ENCODE assay signal across 1 cellular context in the genomic region with DNA sequence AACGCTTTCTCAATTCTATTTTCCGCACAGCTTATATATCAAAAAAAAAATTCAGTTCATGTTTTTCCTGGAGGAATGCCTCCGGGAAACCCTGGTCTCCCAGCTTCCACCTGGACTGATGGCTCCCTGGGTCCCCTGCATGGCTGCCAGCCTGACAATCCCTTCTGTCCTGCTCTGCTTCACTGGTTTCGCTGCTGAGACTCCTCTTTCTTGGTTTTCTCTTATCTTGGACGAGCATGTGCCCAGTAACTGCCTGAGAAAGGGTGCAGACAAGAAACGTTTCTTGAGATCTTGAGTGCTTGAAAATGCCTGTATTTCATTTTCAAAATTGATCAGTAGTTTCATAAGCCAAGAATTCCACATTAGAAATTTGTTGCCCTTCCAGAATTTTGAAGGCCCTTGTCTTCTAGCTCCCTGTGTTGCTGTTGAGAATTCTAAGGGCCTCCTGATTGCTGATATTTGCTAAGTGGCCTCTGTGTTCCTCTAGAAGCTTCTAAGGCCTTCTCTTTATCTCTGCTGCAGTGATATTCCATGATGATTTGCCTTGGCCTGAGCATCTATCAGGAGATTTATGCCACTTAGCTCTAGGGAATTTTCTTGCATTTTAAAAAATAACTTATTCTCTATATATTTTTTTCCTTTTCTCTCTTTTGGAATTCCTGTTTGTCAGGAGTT.
TF ChIP-seq lines count a peak whose summit lies in the region.

No MANE protein-coding gene starts in this region.

TF ChIP-seq in K562, 482 proteins besides CTCF, POLR2A, EP300 and RAD21 (continued from another document and continues in another):
- TF ChIP-seq, protein P1, sequence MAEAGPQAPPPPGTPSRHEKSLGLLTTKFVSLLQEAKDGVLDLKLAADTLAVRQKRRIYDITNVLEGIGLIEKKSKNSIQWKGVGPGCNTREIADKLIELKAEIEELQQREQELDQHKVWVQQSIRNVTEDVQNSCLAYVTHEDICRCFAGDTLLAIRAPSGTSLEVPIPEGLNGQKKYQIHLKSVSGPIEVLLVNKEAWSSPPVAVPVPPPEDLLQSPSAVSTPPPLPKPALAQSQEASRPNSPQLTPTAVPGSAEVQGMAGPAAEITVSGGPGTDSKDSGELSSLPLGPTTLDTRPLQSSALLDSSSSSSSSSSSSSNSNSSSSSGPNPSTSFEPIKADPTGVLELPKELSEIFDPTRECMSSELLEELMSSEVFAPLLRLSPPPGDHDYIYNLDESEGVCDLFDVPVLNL (CRISPR knock-in tag; IDR thresholded peaks at IDR 0.05; ENCODE audit: low read depth) = no peak
- TF ChIP-seq ZNF77 (CRISPR knock-in tag; IDR thresholded peaks at IDR 0.05) (no peak), NR2C1 (IDR thresholded peaks at IDR 0.05) (no peak), NR2C1 (tag; IDR thresholded peaks at IDR 0.05) (peak; percentile 40; the same call in 1 of the 2 replicates), ZNF311 (CRISPR knock-in tag; IDR thresholded peaks at IDR 0.05) (no peak), FOSL1 (tag; conservative IDR thresholded peaks at IDR 0.05) (no peak), LEF1 (IDR thresholded peaks at IDR 0.05) (peak; percentile 72), TAF9B (IDR thresholded peaks at IDR 0.05; ENCODE audit: partially characterized antibody) (no peak), HDAC6 (IDR thresholded peaks at IDR 0.05; ENCODE audit: low read depth, low read length) (no peak), SMAD3 (CRISPR knock-in tag; conservative IDR thresholded peaks at IDR 0.05) (no peak; the same call in 1 of the 2 replicates), ZNF764 (CRISPR knock-in tag; IDR thresholded peaks at IDR 0.05; ENCODE audit: low read depth) (no peak), ZNF212 (CRISPR knock-in tag; IDR thresholded peaks at IDR 0.05) (no peak), SMARCC2 (IDR thresholded peaks at IDR 0.05; ENCODE audit: low read depth) (no peak; the same call in 1 of the 2 replicates), NFE2L1 (tag; IDR thresholded peaks at IDR 0.05; ENCODE audit: borderline replicate concordance, low read depth) (no peak), HCFC1 (IDR thresholded peaks at IDR 0.05; ENCODE audit: low read depth, low read length) (no peak), CAMTA2 (CRISPR knock-in tag; conservative IDR thresholded peaks at IDR 0.05) (no peak), ZNF75A (CRISPR knock-in tag; IDR thresholded peaks at IDR 0.05) (no peak), ZNF699 (CRISPR knock-in tag; IDR thresholded peaks at IDR 0.05; ENCODE audit: insufficient replicate concordance) (no peak), LARP7 (IDR thresholded peaks at IDR 0.05) (no peak), IFI16 (CRISPR knock-in tag; IDR thresholded peaks at IDR 0.05) (0 out of 2 replicates have a peak, but pooled peaks have one; percentile 21), TAL1 (IDR thresholded peaks at IDR 0.05) (peak; percentile 71), MXI1 (IDR thresholded peaks at IDR 0.05; ENCODE audit: low read depth, low read length) (no peak), ZNF583 (CRISPR knock-in tag; IDR thresholded peaks at IDR 0.05) (no peak; the same call in 1 of the 2 replicates), HDAC8 (tag; IDR thresholded peaks at IDR 0.05) (no peak), TBP (optimal IDR thresholded peaks at IDR 0.05; ENCODE audit: low read depth, low read length) (no peak), EWSR1 (IDR thresholded peaks at IDR 0.05; ENCODE audit: borderline replicate concordance, low read depth, partially characterized antibody) (no peak), ZNF124 (CRISPR knock-in tag; IDR thresholded peaks at IDR 0.05) (no peak), ZNF707 (CRISPR knock-in tag; conservative IDR thresholded peaks at IDR 0.05) (no peak), ERF (CRISPR knock-in tag; IDR thresholded peaks at IDR 0.05) (no peak), TEAD2 (tag; IDR thresholded peaks at IDR 0.05) (no peak), PHB2 (IDR thresholded peaks at IDR 0.05; ENCODE audit: low read depth) (no peak), ILK (tag; IDR thresholded peaks at IDR 0.05; ENCODE audit: borderline replicate concordance, low read depth) (peak; percentile 53; the same call in 1 of the 2 replicates), ARID1B (IDR thresholded peaks at IDR 0.05) (peak; percentile 81), SREBF1 (IDR thresholded peaks at IDR 0.05; ENCODE audit: borderline replicate concordance, low read depth, low read length) (no peak), FOXK2 (conservative IDR thresholded peaks at IDR 0.05 in 1 of 2, IDR thresholded peaks at IDR 0.05 in 1 of 2; ENCODE audit: low read depth in 2 of 2) (no peak), SP2 (IDR thresholded peaks at IDR 0.05; ENCODE audit: extremely low read depth, low read depth, low read length, poor library complexity, severe bottlenecking) (no peak), SMC3 (conservative IDR thresholded peaks at IDR 0.05; ENCODE audit: insufficient read depth, low read depth, low read length) (no peak), ARHGAP35 (IDR thresholded peaks at IDR 0.05; ENCODE audit: partially characterized antibody) (no peak), RBFOX2 (IDR thresholded peaks at IDR 0.05; ENCODE audit: low read depth, low read length) (no peak), RBM15 (IDR thresholded peaks at IDR 0.05; ENCODE audit: insufficient read depth, low read length) (no peak), ZNF668 (CRISPR knock-in tag; IDR thresholded peaks at IDR 0.05) (no peak), U2AF2 (optimal IDR thresholded peaks at IDR 0.05; ENCODE audit: low read depth, low read length) (no peak), CHD2 (IDR thresholded peaks at IDR 0.05; ENCODE audit: low read depth, low read length) (no peak), FOXP1 (CRISPR knock-in tag; IDR thresholded peaks at IDR 0.05) (no peak), GTF2F1 (IDR thresholded peaks at IDR 0.05; ENCODE audit: low read depth, low read length) (no peak)
- TF ChIP-seq, protein P2, sequence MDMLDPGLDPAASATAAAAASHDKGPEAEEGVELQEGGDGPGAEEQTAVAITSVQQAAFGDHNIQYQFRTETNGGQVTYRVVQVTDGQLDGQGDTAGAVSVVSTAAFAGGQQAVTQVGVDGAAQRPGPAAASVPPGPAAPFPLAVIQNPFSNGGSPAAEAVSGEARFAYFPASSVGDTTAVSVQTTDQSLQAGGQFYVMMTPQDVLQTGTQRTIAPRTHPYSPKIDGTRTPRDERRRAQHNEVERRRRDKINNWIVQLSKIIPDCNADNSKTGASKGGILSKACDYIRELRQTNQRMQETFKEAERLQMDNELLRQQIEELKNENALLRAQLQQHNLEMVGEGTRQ (CRISPR knock-in tag; IDR thresholded peaks at IDR 0.05) = no peak
- TF ChIP-seq, protein P3, sequence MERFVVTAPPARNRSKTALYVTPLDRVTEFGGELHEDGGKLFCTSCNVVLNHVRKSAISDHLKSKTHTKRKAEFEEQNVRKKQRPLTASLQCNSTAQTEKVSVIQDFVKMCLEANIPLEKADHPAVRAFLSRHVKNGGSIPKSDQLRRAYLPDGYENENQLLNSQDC (CRISPR knock-in tag; IDR thresholded peaks at IDR 0.05) = no peak
- TF ChIP-seq, protein P4, sequence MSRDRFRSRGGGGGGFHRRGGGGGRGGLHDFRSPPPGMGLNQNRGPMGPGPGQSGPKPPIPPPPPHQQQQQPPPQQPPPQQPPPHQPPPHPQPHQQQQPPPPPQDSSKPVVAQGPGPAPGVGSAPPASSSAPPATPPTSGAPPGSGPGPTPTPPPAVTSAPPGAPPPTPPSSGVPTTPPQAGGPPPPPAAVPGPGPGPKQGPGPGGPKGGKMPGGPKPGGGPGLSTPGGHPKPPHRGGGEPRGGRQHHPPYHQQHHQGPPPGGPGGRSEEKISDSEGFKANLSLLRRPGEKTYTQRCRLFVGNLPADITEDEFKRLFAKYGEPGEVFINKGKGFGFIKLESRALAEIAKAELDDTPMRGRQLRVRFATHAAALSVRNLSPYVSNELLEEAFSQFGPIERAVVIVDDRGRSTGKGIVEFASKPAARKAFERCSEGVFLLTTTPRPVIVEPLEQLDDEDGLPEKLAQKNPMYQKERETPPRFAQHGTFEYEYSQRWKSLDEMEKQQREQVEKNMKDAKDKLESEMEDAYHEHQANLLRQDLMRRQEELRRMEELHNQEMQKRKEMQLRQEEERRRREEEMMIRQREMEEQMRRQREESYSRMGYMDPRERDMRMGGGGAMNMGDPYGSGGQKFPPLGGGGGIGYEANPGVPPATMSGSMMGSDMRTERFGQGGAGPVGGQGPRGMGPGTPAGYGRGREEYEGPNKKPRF (IDR thresholded peaks at IDR 0.05; ENCODE audit: low read depth, low read length) = no peak
- TF ChIP-seq, protein P5, sequence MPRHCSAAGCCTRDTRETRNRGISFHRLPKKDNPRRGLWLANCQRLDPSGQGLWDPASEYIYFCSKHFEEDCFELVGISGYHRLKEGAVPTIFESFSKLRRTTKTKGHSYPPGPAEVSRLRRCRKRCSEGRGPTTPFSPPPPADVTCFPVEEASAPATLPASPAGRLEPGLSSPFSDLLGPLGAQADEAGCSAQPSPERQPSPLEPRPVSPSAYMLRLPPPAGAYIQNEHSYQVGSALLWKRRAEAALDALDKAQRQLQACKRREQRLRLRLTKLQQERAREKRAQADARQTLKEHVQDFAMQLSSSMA (CRISPR knock-in tag; IDR thresholded peaks at IDR 0.05) = no peak
- TF ChIP-seq, protein P6, sequence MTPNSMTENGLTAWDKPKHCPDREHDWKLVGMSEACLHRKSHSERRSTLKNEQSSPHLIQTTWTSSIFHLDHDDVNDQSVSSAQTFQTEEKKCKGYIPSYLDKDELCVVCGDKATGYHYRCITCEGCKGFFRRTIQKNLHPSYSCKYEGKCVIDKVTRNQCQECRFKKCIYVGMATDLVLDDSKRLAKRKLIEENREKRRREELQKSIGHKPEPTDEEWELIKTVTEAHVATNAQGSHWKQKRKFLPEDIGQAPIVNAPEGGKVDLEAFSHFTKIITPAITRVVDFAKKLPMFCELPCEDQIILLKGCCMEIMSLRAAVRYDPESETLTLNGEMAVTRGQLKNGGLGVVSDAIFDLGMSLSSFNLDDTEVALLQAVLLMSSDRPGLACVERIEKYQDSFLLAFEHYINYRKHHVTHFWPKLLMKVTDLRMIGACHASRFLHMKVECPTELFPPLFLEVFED (CRISPR knock-in tag; conservative IDR thresholded peaks at IDR 0.05) = no peak
- TF ChIP-seq, protein P7, sequence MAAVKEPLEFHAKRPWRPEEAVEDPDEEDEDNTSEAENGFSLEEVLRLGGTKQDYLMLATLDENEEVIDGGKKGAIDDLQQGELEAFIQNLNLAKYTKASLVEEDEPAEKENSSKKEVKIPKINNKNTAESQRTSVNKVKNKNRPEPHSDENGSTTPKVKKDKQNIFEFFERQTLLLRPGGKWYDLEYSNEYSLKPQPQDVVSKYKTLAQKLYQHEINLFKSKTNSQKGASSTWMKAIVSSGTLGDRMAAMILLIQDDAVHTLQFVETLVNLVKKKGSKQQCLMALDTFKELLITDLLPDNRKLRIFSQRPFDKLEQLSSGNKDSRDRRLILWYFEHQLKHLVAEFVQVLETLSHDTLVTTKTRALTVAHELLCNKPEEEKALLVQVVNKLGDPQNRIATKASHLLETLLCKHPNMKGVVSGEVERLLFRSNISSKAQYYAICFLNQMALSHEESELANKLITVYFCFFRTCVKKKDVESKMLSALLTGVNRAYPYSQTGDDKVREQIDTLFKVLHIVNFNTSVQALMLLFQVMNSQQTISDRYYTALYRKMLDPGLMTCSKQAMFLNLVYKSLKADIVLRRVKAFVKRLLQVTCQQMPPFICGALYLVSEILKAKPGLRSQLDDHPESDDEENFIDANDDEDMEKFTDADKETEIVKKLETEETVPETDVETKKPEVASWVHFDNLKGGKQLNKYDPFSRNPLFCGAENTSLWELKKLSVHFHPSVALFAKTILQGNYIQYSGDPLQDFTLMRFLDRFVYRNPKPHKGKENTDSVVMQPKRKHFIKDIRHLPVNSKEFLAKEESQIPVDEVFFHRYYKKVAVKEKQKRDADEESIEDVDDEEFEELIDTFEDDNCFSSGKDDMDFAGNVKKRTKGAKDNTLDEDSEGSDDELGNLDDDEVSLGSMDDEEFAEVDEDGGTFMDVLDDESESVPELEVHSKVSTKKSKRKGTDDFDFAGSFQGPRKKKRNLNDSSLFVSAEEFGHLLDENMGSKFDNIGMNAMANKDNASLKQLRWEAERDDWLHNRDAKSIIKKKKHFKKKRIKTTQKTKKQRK (IDR thresholded peaks at IDR 0.05; ENCODE audit: borderline replicate concordance, low read depth, low read length) = no peak
- TF ChIP-seq, protein P8, sequence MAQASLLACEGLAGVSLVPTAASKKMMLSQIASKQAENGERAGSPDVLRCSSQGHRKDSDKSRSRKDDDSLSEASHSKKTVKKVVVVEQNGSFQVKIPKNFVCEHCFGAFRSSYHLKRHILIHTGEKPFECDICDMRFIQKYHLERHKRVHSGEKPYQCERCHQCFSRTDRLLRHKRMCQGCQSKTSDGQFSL (CRISPR knock-in tag; IDR thresholded peaks at IDR 0.05) = no peak
- TF ChIP-seq, protein P8 (tag; IDR thresholded peaks at IDR 0.05) = peak in 1 of 2 experiments; percentile 21; a peak in 1 of 4 replicates
